In genomic region chr10:74000892-74001669, GRCh38 we compare ENCODE assay signal across 2 cellular contexts.
TF ChIP-seq lines count a peak whose summit lies in the region.

No MANE protein-coding gene starts in this region.

TF ChIP-seq in IMR-90, 13 proteins besides CTCF, POLR2A, EP300 and RAD21:
- TF ChIP-seq MAFK (IDR thresholded peaks at IDR 0.05; ENCODE audit: low read depth, low read length) (no peak), SMC3 (IDR thresholded peaks at IDR 0.05; ENCODE audit: low read depth, low read length) (no peak), NFE2L2 (IDR thresholded peaks at IDR 0.05; ENCODE audit: low read depth, low read length) (no peak), RFX5 (IDR thresholded peaks at IDR 0.05; ENCODE audit: low read depth, low read length) (no peak), ELK1 (IDR thresholded peaks at IDR 0.05; ENCODE audit: borderline replicate concordance, low read depth, low read length) (no peak), RCOR1 (IDR thresholded peaks at IDR 0.05; ENCODE audit: insufficient replicate concordance, low read length) (no peak), MXI1 (IDR thresholded peaks at IDR 0.05; ENCODE audit: borderline replicate concordance, low read depth, low read length) (no peak), CEBPB (IDR thresholded peaks at IDR 0.05; ENCODE audit: low read depth, low read length) (no peak), CHD1 (IDR thresholded peaks at IDR 0.05; ENCODE audit: low read depth, low read length) (no peak), MAZ (IDR thresholded peaks at IDR 0.05; ENCODE audit: borderline replicate concordance, low read depth, low read length) (no peak), FOS (IDR thresholded peaks at IDR 0.05; ENCODE audit: low read depth, low read length) (no peak), BHLHE40 (IDR thresholded peaks at IDR 0.05; ENCODE audit: low read depth, low read length) (no peak)
- TF ChIP-seq, protein P1, sequence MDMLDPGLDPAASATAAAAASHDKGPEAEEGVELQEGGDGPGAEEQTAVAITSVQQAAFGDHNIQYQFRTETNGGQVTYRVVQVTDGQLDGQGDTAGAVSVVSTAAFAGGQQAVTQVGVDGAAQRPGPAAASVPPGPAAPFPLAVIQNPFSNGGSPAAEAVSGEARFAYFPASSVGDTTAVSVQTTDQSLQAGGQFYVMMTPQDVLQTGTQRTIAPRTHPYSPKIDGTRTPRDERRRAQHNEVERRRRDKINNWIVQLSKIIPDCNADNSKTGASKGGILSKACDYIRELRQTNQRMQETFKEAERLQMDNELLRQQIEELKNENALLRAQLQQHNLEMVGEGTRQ (IDR thresholded peaks at IDR 0.05; ENCODE audit: low read depth, low read length), result no peak

TF ChIP-seq in H1, 55 proteins besides CTCF, POLR2A, EP300 and RAD21:
- TF ChIP-seq POLR2AphosphoS5 (IDR thresholded peaks at IDR 0.05; ENCODE audit: low read depth, low read length) (peak; percentile 98), KDM4A (IDR thresholded peaks at IDR 0.05; ENCODE audit: low read depth, low read length, severe bottlenecking) (no peak), CHD1 (IDR thresholded peaks at IDR 0.05; ENCODE audit: low read depth, low read length) (peak; percentile 29; the same call in 1 of the 2 replicates), TAF7 (optimal IDR thresholded peaks at IDR 0.05; ENCODE audit: borderline replicate concordance, low read depth, low read length) (peak; percentile 21), SP4 (IDR thresholded peaks at IDR 0.05; ENCODE audit: low read length) (no peak), GTF2F1 (IDR thresholded peaks at IDR 0.05; ENCODE audit: borderline replicate concordance, low read depth, low read length) (no peak), NRF1 (IDR thresholded peaks at IDR 0.05; ENCODE audit: low read depth, low read length) (peak; percentile 0; the same call in 1 of the 2 replicates)
